ENCODE assay signal across 9 cellular contexts in genomic region chr13:37058801-37059135, GRCh38. TPM values are rescaled to one million over a fixed set of nuclear protein-coding genes. Genes with fewer than 3 reads are reported as not detected.
DNase-seq lines count a peak whose midpoint lies in the region; ATAC-seq, FAIRE-seq and TF ChIP-seq lines count a peak whose summit lies in the region.
"Had no signal": no experiment of that assay in that cellular context is flagged by ENCODE, and none has a peak within 500 bp of the region (broad histone marks: within the 10 kb centered on the region; RNA-seq: fewer than 3 reads in every experiment).

No MANE protein-coding gene starts in this region.

- H3K27me3 ChIP-seq in AG04450 (ENCODE audit: control insufficient read depth, insufficient read depth, low read length), result no peaks in the 10 kb centered on the region
- peaks cover 0 to 3% of the 10 kb centered on the region in 2 experiments; a peak in 1 of 5 replicates for H3K27me3 ChIP-seq in HepG2 (ENCODE audit: control insufficient read depth in 1 of 2, insufficient read depth in 2 of 2, low read length in 2 of 2)
- H3K27me3 ChIP-seq in stomach, result no peaks in the 10 kb centered on the region

- FAIRE-seq in HepG2 (lab: Jason Lieb, UNC), result no peak

- H3K4me3 ChIP-seq in AG04450 (ENCODE audit: low read depth, low read length), result peak overlapping the region; percentile 85
- H3K4me3 ChIP-seq in HepG2 (replicated peaks in 1 of 3; ENCODE audit: insufficient read depth in 1 of 3, low read depth in 2 of 3, low read length in 3 of 3), result peak overlapping the region; percentile 69 to 89 (median 86)
- H3K4me3 ChIP-seq in stomach, result peak overlapping the region; percentile 86 to 94 (median 87)

- WGBS in HepG2 (ENCODE audit: low lambda C conversion rate), result 1% methylated on average over 13 of the region's 13 CpGs
- WGBS in stomach, 5 donors, result 0 to 1% (median 1%) methylated on average over 13 of the region's 13 CpGs

- CTCF ChIA-PET in AG04450 (lab: Charles Lee) (interaction anchor here (0.9 to 1.2 kb wide), 2 partner anchors 59 to 544 kb away, joined by 3 to 5 read pairs; no protein-coding TSS in a partner anchor), RWPE1 (lab: Yijun Ruan, JAX) (interaction anchor here (0.5 kb wide), 1 partner anchor 12 kb away, joined by 3 read pairs; no protein-coding TSS in a partner anchor), HepG2 (lab: Yijun Ruan, JAX; ENCODE audit: low intra/inter-chr PET ratio, low total read pairs) (no interaction called here)

- peaks cover 28% of the 10 kb centered on the region for H3K79me2 ChIP-seq in HepG2 (ENCODE audit: insufficient read depth, low read length)

- no TSS peak for BruUV-seq in HepG2 (replicated peaks; lab: Mats Ljungman, UMichigan)

- H3K27ac ChIP-seq in AG04450 (ENCODE audit: low read depth, low read length) (peak overlapping the region; percentile 83), RWPE1 (peak overlapping the region; percentile 86), HepG2 (ENCODE audit: extremely low read length, insufficient read depth, low read length) (peak overlapping the region; percentile 71), stomach (peak overlapping the region; percentile 90 to 96 (median 95))

- DNase-seq in AG04450 (ENCODE audit: low read depth, low spot score), result no peak
- DNase-seq in RWPE1 (ENCODE audit: low spot score), result peak; percentile 19
- peak; percentile 45 for DNase-seq in central memory CD4-positive, alpha-beta T cell
- DNase-seq in HepG2 (ENCODE audit: low spot score), result no peak
- DNase-seq in stomach, result no peak
- no peak for DNase-seq in amniotic stem cell (lab: John Stamatoyannopoulos, UW)

- no peak for TF ChIP-seq CTCF in AG04450 (IDR thresholded peaks at IDR 0.05; ENCODE audit: low read depth, low read length)
- TF ChIP-seq CTCF in RWPE1 (conservative IDR thresholded peaks at IDR 0.05; ENCODE audit: low read depth), result no peak
- no peak for TF ChIP-seq CTCF in HepG2 (CRISPR knock-in tag; IDR thresholded peaks at IDR 0.05)
- TF ChIP-seq CTCF in stomach (IDR thresholded peaks at IDR 0.05), result no peak

- peaks cover 18% of the 10 kb centered on the region for H3K4me1 ChIP-seq in HepG2 (ENCODE audit: insufficient read depth, low read length)
- peaks cover 7 to 33% (median 21%) of the 10 kb centered on the region in 4 donors for H3K4me1 ChIP-seq in stomach

- POLR2A ChIA-PET in AG04450 (lab: Yijun Ruan, JAX), result interaction anchor here (0.9 kb wide), 1 partner anchor 41 kb away, joined by 3 read pairs; no protein-coding TSS in a partner anchor
- POLR2A ChIA-PET in RWPE1 (lab: Yijun Ruan, JAX; ENCODE audit: low non-redundant PET), result no interaction called here
- POLR2A ChIA-PET in HepG2 (lab: Yijun Ruan, JAX), result no interaction called here

- H3K9me3 ChIP-seq in AG04450 (ENCODE audit: control insufficient read depth, insufficient read depth, low read length), result no peaks in the 10 kb centered on the region
- no peaks in the 10 kb centered on the region for H3K9me3 ChIP-seq in HepG2 (ENCODE audit: low read length)
- H3K9me3 ChIP-seq in stomach, result no peaks in the 10 kb centered on the region

- TF ChIP-seq RAD21 in HepG2 (CRISPR knock-in tag; IDR thresholded peaks at IDR 0.05), result no peak

- no peak for TF ChIP-seq POLR2A in HepG2 (IDR thresholded peaks at IDR 0.05; ENCODE audit: insufficient read depth in 1 of 2, low read depth in 2 of 2, low read length in 2 of 2)
- no peak for TF ChIP-seq POLR2A in stomach (IDR thresholded peaks at IDR 0.05)

- no peaks in the 10 kb centered on the region for H3K36me3 ChIP-seq in HepG2 (replicated peaks in 1 of 2; ENCODE audit: control insufficient read depth in 1 of 2, insufficient read depth in 2 of 2, low read length in 2 of 2)
- H3K36me3 ChIP-seq in stomach, result peaks cover 0 to 4% (median 0%) of the 10 kb centered on the region in 4 donors

- H2AFZ ChIP-seq in HepG2 (ENCODE audit: low read length), result peak overlapping the region; percentile 45

- H3K4me2 ChIP-seq in HepG2 (ENCODE audit: low read depth, low read length), result peak overlapping the region; percentile 73

- ATAC-seq in GM18519 (IDR thresholded peaks at IDR 0.05; ENCODE audit: low FRiP score, unreplicated experiment) (peak; percentile 7), HG02981 (IDR thresholded peaks at IDR 0.05; ENCODE audit: unreplicated experiment) (peak; percentile 10), HepG2 (peak; percentile 53)

- intact Hi-C loops in HepG2 (cut with micrococcal nuclease; ENCODE audit: unreplicated experiment) (loop anchor here (1.0 to 5.0 kb wide), 3 partner anchors 11 to 240 kb away; partner anchors contain the start of genes EXOSC8 and RFXAP), stomach (cut with DNase I; ENCODE audit: low total_unique reads) (no loop called here)

- H3K9ac ChIP-seq in HepG2 (ENCODE audit: insufficient read depth, low read depth, low read length), result peak overlapping the region; percentile 82

- in situ Hi-C loops in HepG2 (cut with HindIII; ENCODE audit: extremely low pct_ligation_motif_present, low pct_unique_long_range_greater_than_20kb), result no loop called here

- H4K20me1 ChIP-seq in HepG2 (ENCODE audit: insufficient read depth, low read length), result no peaks in the 10 kb centered on the region

- TF ChIP-seq EP300 in HepG2 (IDR thresholded peaks at IDR 0.05; ENCODE audit: low read depth in 2 of 2, low read length in 2 of 2), result no peak
- TF ChIP-seq EP300 in HepG2 (CRISPR knock-in tag; IDR thresholded peaks at IDR 0.05; ENCODE audit: borderline replicate concordance), result no peak
- TF ChIP-seq EP300 in stomach (IDR thresholded peaks at IDR 0.05), result no peak

RNA-seq across cellular contexts. Expression of gene SUPT20H, which starts 0.7 kb away (rescaled TPM):
- polyA plus RNA-seq in AG04450 (2011; rRNA removed), result 66.7 and 80.6 TPM in 2 replicates
- 54.2 and 79.0 TPM in 2 replicates for polyA minus RNA-seq in AG04450 (2011; rRNA and poly(A)+ RNA removed)
- 33.9 and 35.0 TPM in 2 replicates for total RNA-seq in HepG2 (2016; rRNA removed; fragmentation: Illumina TruSeq; extraction: Trizol)
- 21.9 and 24.9 TPM in 2 replicates for total RNA-seq in HepG2 (2016; cell fraction: cytosol; rRNA removed; fragmentation: Illumina TruSeq; extraction: Trizol; ENCODE audit: low read depth)
- total RNA-seq in HepG2 (2016; cell fraction: insoluble cytoplasmic fraction; rRNA removed; fragmentation: Illumina TruSeq; extraction: Trizol), result 34.1 and 34.7 TPM in 2 replicates
- total RNA-seq in HepG2 (2016; cell fraction: membrane; rRNA removed; fragmentation: Illumina TruSeq; extraction: Trizol), result 32.8 and 34.4 TPM in 2 replicates
- total RNA-seq in HepG2 (2016; cell fraction: nucleus; rRNA removed; fragmentation: Illumina TruSeq; extraction: Trizol), result 67.4 and 70.1 TPM in 2 replicates
- polyA plus RNA-seq in HepG2 (2011; rRNA removed), result 52.1 and 63.6 TPM in 2 replicates
- 26.4 and 30.4 TPM in 2 replicates for polyA plus RNA-seq in HepG2 (2011; cell fraction: cytosol; rRNA removed)
- 65.9 and 69.3 TPM in 2 replicates for polyA plus RNA-seq in HepG2 (2011; cell fraction: nucleus; rRNA removed)
- 24.2 and 31.8 TPM in 2 replicates for polyA plus RNA-seq in HepG2 (2012)
- 9.6 and 10.8 TPM in 2 replicates for polyA plus RNA-seq in HepG2 (2016; cell fraction: cytosol; fragmentation: Illumina TruSeq; extraction: Trizol; ENCODE audit: low read depth)
- 40.7 and 43.9 TPM in 2 replicates for polyA plus RNA-seq in HepG2 (2016; cell fraction: insoluble cytoplasmic fraction; fragmentation: Illumina TruSeq; extraction: Trizol; ENCODE audit: low read depth)
- 18.8 and 21.7 TPM in 2 replicates for polyA plus RNA-seq in HepG2 (2016; cell fraction: membrane; fragmentation: Illumina TruSeq; extraction: Trizol; ENCODE audit: low read depth)
- polyA plus RNA-seq in HepG2 (2016; cell fraction: nucleus; fragmentation: Illumina TruSeq; extraction: Trizol; ENCODE audit: insufficient read depth, low read depth), result 73.4 and 78.0 TPM in 2 replicates
- 19.3 and 30.9 TPM in 2 replicates for polyA minus RNA-seq in HepG2 (2011; rRNA and poly(A)+ RNA removed; ENCODE audit: low replicate concordance)
- polyA minus RNA-seq in HepG2 (2011; cell fraction: cytosol; rRNA and poly(A)+ RNA removed), result 14.4 and 20.3 TPM in 2 replicates
- 154 and 170 TPM in 2 replicates for polyA minus RNA-seq in HepG2 (2011; cell fraction: nucleus; rRNA and poly(A)+ RNA removed)
- 100 to 1,000 TPM in 2 of 5 donors, 10 to 100 TPM in 3; 36.4 to 152 (median 93.4) TPM for total RNA-seq in stomach
- 10 to 100 TPM; 16.9 to 22.5 (median 17.1) TPM for polyA plus RNA-seq in stomach

RNA-seq across cellular contexts. Expression of gene CSNK1A1L, which starts 46.7 kb away (rescaled TPM):
- polyA plus RNA-seq in AG04450 (2011; rRNA removed) (not detected in 2 replicates), HepG2 (2011; rRNA removed) (not detected in 2 replicates), stomach (not detected)
- not detected in 2 replicates for polyA minus RNA-seq in AG04450 (2011; rRNA and poly(A)+ RNA removed)
- total RNA-seq in HepG2 (2016; rRNA removed; fragmentation: Illumina TruSeq; extraction: Trizol) (not detected in 2 replicates), stomach (not detected)
- total RNA-seq in HepG2 (2016; cell fraction: cytosol; rRNA removed; fragmentation: Illumina TruSeq; extraction: Trizol; ENCODE audit: low read depth), result not detected in 2 replicates
- not detected in 2 replicates for total RNA-seq in HepG2 (2016; cell fraction: insoluble cytoplasmic fraction; rRNA removed; fragmentation: Illumina TruSeq; extraction: Trizol)
- not detected in 2 replicates for total RNA-seq in HepG2 (2016; cell fraction: membrane; rRNA removed; fragmentation: Illumina TruSeq; extraction: Trizol)
- total RNA-seq in HepG2 (2016; cell fraction: nucleus; rRNA removed; fragmentation: Illumina TruSeq; extraction: Trizol), result not detected in 2 replicates
- not detected in 2 replicates for polyA plus RNA-seq in HepG2 (2011; cell fraction: cytosol; rRNA removed)
- polyA plus RNA-seq in HepG2 (2011; cell fraction: nucleus; rRNA removed), result not detected in 2 replicates
- not detected in 2 replicates for polyA plus RNA-seq in HepG2 (2012)
- not detected in 2 replicates for polyA plus RNA-seq in HepG2 (2016; cell fraction: cytosol; fragmentation: Illumina TruSeq; extraction: Trizol; ENCODE audit: low read depth)
- polyA plus RNA-seq in HepG2 (2016; cell fraction: insoluble cytoplasmic fraction; fragmentation: Illumina TruSeq; extraction: Trizol; ENCODE audit: low read depth), result not detected in 2 replicates
- not detected in 2 replicates for polyA plus RNA-seq in HepG2 (2016; cell fraction: membrane; fragmentation: Illumina TruSeq; extraction: Trizol; ENCODE audit: low read depth)
- polyA plus RNA-seq in HepG2 (2016; cell fraction: nucleus; fragmentation: Illumina TruSeq; extraction: Trizol; ENCODE audit: insufficient read depth, low read depth), result not detected in 2 replicates
- not detected in 2 replicates for polyA minus RNA-seq in HepG2 (2011; rRNA and poly(A)+ RNA removed; ENCODE audit: low replicate concordance)
- not detected in 2 replicates for polyA minus RNA-seq in HepG2 (2011; cell fraction: cytosol; rRNA and poly(A)+ RNA removed)
- not detected in 2 replicates for polyA minus RNA-seq in HepG2 (2011; cell fraction: nucleus; rRNA and poly(A)+ RNA removed)
- total RNA-seq: renal cortical epithelial cell had no signal

RNA-seq across cellular contexts. Expression of gene EXOSC8, which starts 58.2 kb away (rescaled TPM):
- polyA plus RNA-seq in AG04450 (2011; rRNA removed), result 24.9 and 34.5 TPM in 2 replicates
- polyA minus RNA-seq in AG04450 (2011; rRNA and poly(A)+ RNA removed), result 6.1 and 12.1 TPM in 2 replicates
- total RNA-seq in HepG2 (2016; rRNA removed; fragmentation: Illumina TruSeq; extraction: Trizol), result 95.8 and 128 TPM in 2 replicates
- 30.2 and 32.2 TPM in 2 replicates for total RNA-seq in HepG2 (2016; cell fraction: cytosol; rRNA removed; fragmentation: Illumina TruSeq; extraction: Trizol; ENCODE audit: low read depth)
- total RNA-seq in HepG2 (2016; cell fraction: insoluble cytoplasmic fraction; rRNA removed; fragmentation: Illumina TruSeq; extraction: Trizol), result 93.9 and 124 TPM in 2 replicates
- 32.7 and 38.7 TPM in 2 replicates for total RNA-seq in HepG2 (2016; cell fraction: membrane; rRNA removed; fragmentation: Illumina TruSeq; extraction: Trizol)
- total RNA-seq in HepG2 (2016; cell fraction: nucleus; rRNA removed; fragmentation: Illumina TruSeq; extraction: Trizol), result 63.2 and 66.3 TPM in 2 replicates
- 28.2 and 38.6 TPM in 2 replicates for polyA plus RNA-seq in HepG2 (2011; rRNA removed)
- polyA plus RNA-seq in HepG2 (2011; cell fraction: cytosol; rRNA removed), result 17.6 and 18.4 TPM in 2 replicates
- polyA plus RNA-seq in HepG2 (2011; cell fraction: nucleus; rRNA removed), result 30.3 and 35.7 TPM in 2 replicates
- 40.5 and 59.2 TPM in 2 replicates for polyA plus RNA-seq in HepG2 (2012)
- polyA plus RNA-seq in HepG2 (2016; cell fraction: cytosol; fragmentation: Illumina TruSeq; extraction: Trizol; ENCODE audit: low read depth), result 23.2 and 23.4 TPM in 2 replicates
- 124 and 130 TPM in 2 replicates for polyA plus RNA-seq in HepG2 (2016; cell fraction: insoluble cytoplasmic fraction; fragmentation: Illumina TruSeq; extraction: Trizol; ENCODE audit: low read depth)
- polyA plus RNA-seq in HepG2 (2016; cell fraction: membrane; fragmentation: Illumina TruSeq; extraction: Trizol; ENCODE audit: low read depth), result 25.9 and 27.7 TPM in 2 replicates
- polyA plus RNA-seq in HepG2 (2016; cell fraction: nucleus; fragmentation: Illumina TruSeq; extraction: Trizol; ENCODE audit: insufficient read depth, low read depth), result 118 and 135 TPM in 2 replicates
- polyA minus RNA-seq in HepG2 (2011; rRNA and poly(A)+ RNA removed; ENCODE audit: low replicate concordance), result 7.3 and 17.5 TPM in 2 replicates
- 10.3 and 17.3 TPM in 2 replicates for polyA minus RNA-seq in HepG2 (2011; cell fraction: cytosol; rRNA and poly(A)+ RNA removed)
- polyA minus RNA-seq in HepG2 (2011; cell fraction: nucleus; rRNA and poly(A)+ RNA removed), result 26.2 and 26.4 TPM in 2 replicates
- total RNA-seq in stomach, result 10 to 100 TPM; 15.6 to 42.8 (median 21.7) TPM
- 10 to 100 TPM; 28.8 to 45.1 (median 39.1) TPM for polyA plus RNA-seq in stomach

RNA-seq across cellular contexts. Expression of gene ALG5, which starts 59.6 kb away (rescaled TPM):
- 36.4 and 51.6 TPM in 2 replicates for polyA plus RNA-seq in AG04450 (2011; rRNA removed)
- polyA minus RNA-seq in AG04450 (2011; rRNA and poly(A)+ RNA removed), result 8.2 and 13.6 TPM in 2 replicates
- 29.0 and 51.1 TPM in 2 replicates for total RNA-seq in HepG2 (2016; rRNA removed; fragmentation: Illumina TruSeq; extraction: Trizol)
- total RNA-seq in HepG2 (2016; cell fraction: cytosol; rRNA removed; fragmentation: Illumina TruSeq; extraction: Trizol; ENCODE audit: low read depth), result 23.5 and 24.8 TPM in 2 replicates
- total RNA-seq in HepG2 (2016; cell fraction: insoluble cytoplasmic fraction; rRNA removed; fragmentation: Illumina TruSeq; extraction: Trizol), result 31.0 and 53.0 TPM in 2 replicates
- 24.4 and 24.7 TPM in 2 replicates for total RNA-seq in HepG2 (2016; cell fraction: membrane; rRNA removed; fragmentation: Illumina TruSeq; extraction: Trizol)
- total RNA-seq in HepG2 (2016; cell fraction: nucleus; rRNA removed; fragmentation: Illumina TruSeq; extraction: Trizol), result 45.9 and 47.6 TPM in 2 replicates
- polyA plus RNA-seq in HepG2 (2011; rRNA removed), result 24.5 and 27.8 TPM in 2 replicates
- polyA plus RNA-seq in HepG2 (2011; cell fraction: cytosol; rRNA removed), result 10.7 and 18.2 TPM in 2 replicates
- polyA plus RNA-seq in HepG2 (2011; cell fraction: nucleus; rRNA removed), result 6.3 and 8.1 TPM in 2 replicates
- polyA plus RNA-seq in HepG2 (2012), result 21.9 and 24.5 TPM in 2 replicates
- 14.4 and 17.4 TPM in 2 replicates for polyA plus RNA-seq in HepG2 (2016; cell fraction: cytosol; fragmentation: Illumina TruSeq; extraction: Trizol; ENCODE audit: low read depth)
- 25.0 and 27.4 TPM in 2 replicates for polyA plus RNA-seq in HepG2 (2016; cell fraction: insoluble cytoplasmic fraction; fragmentation: Illumina TruSeq; extraction: Trizol; ENCODE audit: low read depth)
- 14.3 and 16.1 TPM in 2 replicates for polyA plus RNA-seq in HepG2 (2016; cell fraction: membrane; fragmentation: Illumina TruSeq; extraction: Trizol; ENCODE audit: low read depth)
- 56.0 and 59.6 TPM in 2 replicates for polyA plus RNA-seq in HepG2 (2016; cell fraction: nucleus; fragmentation: Illumina TruSeq; extraction: Trizol; ENCODE audit: insufficient read depth, low read depth)
- 5.3 and 9.5 TPM in 2 replicates for polyA minus RNA-seq in HepG2 (2011; rRNA and poly(A)+ RNA removed; ENCODE audit: low replicate concordance)
- 6.9 and 12.7 TPM in 2 replicates for polyA minus RNA-seq in HepG2 (2011; cell fraction: cytosol; rRNA and poly(A)+ RNA removed)
- polyA minus RNA-seq in HepG2 (2011; cell fraction: nucleus; rRNA and poly(A)+ RNA removed), result 22.5 and 42.6 TPM in 2 replicates
- 10 to 100 TPM in 3 of 5 donors, 1 to 10 TPM in 2; 1.2 to 61.1 (median 13.6) TPM for total RNA-seq in stomach
- 10 to 100 TPM; 35.5 to 43.2 (median 37.5) TPM for polyA plus RNA-seq in stomach

Comparison
In these comparisons a context has a peak if more than half of its experiments do, and no peak if none do; other contexts are left out.
1. DNase-seq: peak in RWPE1 (single experiment) and central memory CD4-positive, alpha-beta T cell (single experiment); none in AG04450 (single experiment), HepG2 (single experiment), stomach (single experiment) and amniotic stem cell (single experiment).
2. Peak in every context shown above with its lines, with median percentiles within 50 percentile points of each other: H3K27ac ChIP-seq, H3K4me3 ChIP-seq and ATAC-seq.